In genomic region chr1:214002472-214002871, GRCh38 we compare ENCODE assay signal across 12 cellular contexts. TPM values are rescaled to one million over a fixed set of nuclear protein-coding genes. Genes with fewer than 3 reads are reported as not detected.
DNase-seq lines count a peak whose midpoint lies in the region; ATAC-seq and TF ChIP-seq lines count a peak whose summit lies in the region.
"Had no signal": no experiment of that assay in that cellular context is flagged by ENCODE, and none has a peak within 500 bp of the region (broad histone marks: within the 10 kb centered on the region; RNA-seq: fewer than 3 reads in every experiment).

No MANE protein-coding gene starts in this region.

- DNase-seq in HT-29 (ENCODE audit: low spot score) (peak; percentile 25), NCI-H748 treated with DMSO at 0.1 percent for 48 hours (lab: John Stamatoyannopoulos, UW) (peak; percentile 73), fibroblast of mammary gland (ENCODE audit: low read depth) (peak; percentile 70), psoas muscle (no peak), GM20000 (ENCODE audit: low spot score) (no peak)
- DNase-seq in CD4-positive, alpha-beta memory T cell: no peak
- DNase-seq: activated CD8-positive, alpha-beta memory T cell treated with anti-CD3 and anti-CD28 coated beads for 24 hours; MV-4-11; testis had no signal

- POLR2A ChIA-PET in CD4-positive, alpha-beta memory T cell (lab: Charles Lee; ENCODE audit: partially characterized antibody): no interaction called here

- no peak overlapping the region for H3K27ac Mint-ChIP-seq in CD4-positive, alpha-beta memory T cell

- H3K4me3 ChIP-seq in fibroblast of mammary gland (ENCODE audit: control insufficient read depth, low read depth, low read length): no peak overlapping the region
- no peak overlapping the region for H3K4me3 ChIP-seq in psoas muscle
- no peak overlapping the region for H3K4me3 ChIP-seq in CD4-positive, alpha-beta memory T cell (ENCODE audit: low read length in 2 of 2)
- H3K4me3 ChIP-seq: testis had no signal

- peaks cover 0 to 5% of the 10 kb centered on the region in 2 donors for H3K27me3 Mint-ChIP-seq in CD4-positive, alpha-beta memory T cell

- ATAC-seq in psoas muscle: peak in 3 of 4 donors; percentile 56 to 77 (median 71)
- no peak for ATAC-seq in GM21529 (IDR thresholded peaks at IDR 0.05; ENCODE audit: unreplicated experiment)
- no peak for ATAC-seq in GM19463 (IDR thresholded peaks at IDR 0.05; ENCODE audit: unreplicated experiment)

- H3K27me3 ChIP-seq in psoas muscle (ENCODE audit: insufficient read depth in 3 of 3, low read length in 2 of 3): no peaks in the 10 kb centered on the region
- no peaks in the 10 kb centered on the region for H3K27me3 ChIP-seq in CD4-positive, alpha-beta memory T cell (ENCODE audit: insufficient read depth, low read length)
- H3K27me3 ChIP-seq: testis had no signal

- no peaks in the 10 kb centered on the region for H3K9me3 ChIP-seq in psoas muscle
- no peaks in the 10 kb centered on the region for H3K9me3 ChIP-seq in CD4-positive, alpha-beta memory T cell (ENCODE audit: control insufficient read depth in 1 of 2, low read length in 2 of 2)
- H3K9me3 ChIP-seq: testis had no signal

- peaks cover 0 to 2% (median 0%) of the 10 kb centered on the region in 8 donors for H3K9me3 Mint-ChIP-seq in CD4-positive, alpha-beta memory T cell

- CTCF ChIA-PET in CD4-positive, alpha-beta memory T cell (lab: Charles Lee; ENCODE audit: partially characterized antibody): no interaction called here

- no peak overlapping the region for H3K4me3 Mint-ChIP-seq in CD4-positive, alpha-beta memory T cell

- H3K4me1 Mint-ChIP-seq in CD4-positive, alpha-beta memory T cell: no peaks in the 10 kb centered on the region

- H3K36me3 ChIP-seq in psoas muscle (ENCODE audit: insufficient read depth in 1 of 2, low read depth in 1 of 2): no peaks in the 10 kb centered on the region
- no peaks in the 10 kb centered on the region for H3K36me3 ChIP-seq in CD4-positive, alpha-beta memory T cell (ENCODE audit: insufficient read depth, low read length)

- no peaks in the 10 kb centered on the region for H3K36me3 Mint-ChIP-seq in CD4-positive, alpha-beta memory T cell

- H3K27ac ChIP-seq in psoas muscle: no peak overlapping the region
- no peak overlapping the region for H3K27ac ChIP-seq in CD4-positive, alpha-beta memory T cell (ENCODE audit: low read depth, low read length)
- H3K27ac ChIP-seq: epithelial cell of prostate, testis had no signal

- 26 to 30% (median 28%) methylated on average over 3 of the region's 3 CpGs for WGBS in psoas muscle, 3 donors

- H3K4me1 ChIP-seq in psoas muscle: no peaks in the 10 kb centered on the region
- no peaks in the 10 kb centered on the region for H3K4me1 ChIP-seq in CD4-positive, alpha-beta memory T cell (ENCODE audit: insufficient read depth, low read length)
- H3K4me1 ChIP-seq: testis had no signal

- no peak for TF ChIP-seq CTCF in fibroblast of mammary gland (conservative IDR thresholded peaks at IDR 0.05; ENCODE audit: control insufficient read depth, insufficient read depth, low read depth, low read length)
- TF ChIP-seq CTCF in psoas muscle (IDR thresholded peaks at IDR 0.05): no peak
- no peak for TF ChIP-seq CTCF in GM20000 (IDR thresholded peaks at IDR 0.05; ENCODE audit: extremely low read depth, missing control alignments)

- intact Hi-C loops in psoas muscle (cut with DNase I): no loop called here
- intact Hi-C loops in CD4-positive, alpha-beta memory T cell (cut with micrococcal nuclease): no loop called here

RNA-seq across cellular contexts. Expression of gene PROX1, which starts 14.7 kb away (rescaled TPM):
- 0.94 and 1.0 TPM in 2 replicates for total RNA-seq in HT-29 (2014; rRNA removed; shearing (Covaris generic))
- total RNA-seq in psoas muscle: 10 to 100 TPM in 3 of 4 donors, 1 to 10 TPM in 1; 8.3 to 20.6 (median 18.3) TPM
- 1 to 10 TPM in 1 of 3 donors, under 1 TPM in 2; 0.40 to 1.7 (median 0.93) TPM for polyA plus RNA-seq in psoas muscle
- total RNA-seq in CD4-positive, alpha-beta memory T cell: not detected
- polyA plus RNA-seq in CD4-positive, alpha-beta memory T cell: not detected

Comparison
In these comparisons a context has a peak if more than half of its experiments do, and no peak if none do; other contexts are left out.
1. DNase-seq: peak in HT-29 (single experiment), NCI-H748 treated with DMSO at 0.1 percent for 48 hours (single experiment) and fibroblast of mammary gland (single experiment); none in psoas muscle (0 of 2), CD4-positive, alpha-beta memory T cell (0 of 5) and GM20000 (single experiment).
2. ATAC-seq: peak in psoas muscle (3 of 4); none in GM21529 (single experiment) and GM19463 (single experiment).